Comparison of ENCODE assay signal across 8 cellular contexts in genomic region chr5:8340739-8341344, GRCh38.
DNase-seq lines count a peak whose midpoint lies in the region; ATAC-seq and TF ChIP-seq lines count a peak whose summit lies in the region.

No MANE protein-coding gene starts in this region.

- H3K27ac ChIP-seq in right cardiac atrium (ENCODE audit: low read length) (no peak overlapping the region), right atrium auricular region (no peak overlapping the region), uterus (no peak overlapping the region)

- no peak for DNase-seq in right cardiac atrium
- no peak for DNase-seq in right atrium auricular region (ENCODE audit: low spot score)
- peak; percentile 33 for DNase-seq in RKO (ENCODE audit: low spot score)
- DNase-seq in iPS-NIHi7 (ENCODE audit: extremely low spot score): peak; percentile 47
- DNase-seq in immature natural killer cell: no peak
- no peak for DNase-seq in uterus

- intact Hi-C loops in right cardiac atrium (cut with DNase I) (no loop called here), uterus (cut with DNase I; ENCODE audit: low total_unique reads) (no loop called here)

- no peaks in the 10 kb centered on the region for H3K36me3 ChIP-seq in right atrium auricular region
- H3K36me3 ChIP-seq in uterus: no peaks in the 10 kb centered on the region

- no peaks in the 10 kb centered on the region for H3K27me3 ChIP-seq in right cardiac atrium (ENCODE audit: control insufficient read depth, insufficient read depth)
- no peaks in the 10 kb centered on the region for H3K27me3 ChIP-seq in right atrium auricular region
- H3K27me3 ChIP-seq in uterus: no peaks in the 10 kb centered on the region

- no peaks in the 10 kb centered on the region for H3K4me1 ChIP-seq in right cardiac atrium (ENCODE audit: control insufficient read depth, insufficient read depth, low read length)
- H3K4me1 ChIP-seq in right atrium auricular region: no peaks in the 10 kb centered on the region
- H3K4me1 ChIP-seq in uterus: no peaks in the 10 kb centered on the region

- H3K9me3 ChIP-seq in right cardiac atrium (ENCODE audit: control insufficient read depth, low read length) (no peaks in the 10 kb centered on the region), right atrium auricular region (no peaks in the 10 kb centered on the region), uterus (no peaks in the 10 kb centered on the region)

- H3K36me3 Mint-ChIP-seq in immature natural killer cell: no peaks in the 10 kb centered on the region

- no peaks in the 10 kb centered on the region for H3K4me1 Mint-ChIP-seq in immature natural killer cell

- TF ChIP-seq POLR2A in uterus (IDR thresholded peaks at IDR 0.05): no peak

- H3K27me3 Mint-ChIP-seq in immature natural killer cell (ENCODE audit: low read depth in 3 of 3): peaks cover 0 to 4% (median 0%) of the 10 kb centered on the region in 3 donors

- no peak overlapping the region for H3K4me3 Mint-ChIP-seq in immature natural killer cell

- H3K4me3 ChIP-seq in right cardiac atrium (ENCODE audit: low read length) (no peak overlapping the region), right atrium auricular region (no peak overlapping the region), uterus (no peak overlapping the region)

- 62% methylated on average over 1 of the region's 1 CpG for WGBS in right cardiac atrium

- H3K9me3 Mint-ChIP-seq in immature natural killer cell: peaks cover 7 to 48% (median 14%) of the 10 kb centered on the region in 6 donors

- peak; percentile 14 for ATAC-seq in right cardiac atrium
- no peak for ATAC-seq in GM19035 (IDR thresholded peaks at IDR 0.05; ENCODE audit: unreplicated experiment)
- no peak for ATAC-seq in HG02588 (IDR thresholded peaks at IDR 0.05; ENCODE audit: unreplicated experiment)

- H3K27ac Mint-ChIP-seq in immature natural killer cell: no peak overlapping the region

- peak in 1 of 2 donors; percentile 59 for TF ChIP-seq CTCF in right atrium auricular region (IDR thresholded peaks at IDR 0.05)
- no peak for TF ChIP-seq CTCF in uterus (IDR thresholded peaks at IDR 0.05)

Comparison
In these comparisons a context has a peak if more than half of its experiments do, and no peak if none do; other contexts are left out.
1. ATAC-seq: peak in right cardiac atrium (2 of 2); none in GM19035 (single experiment) and HG02588 (single experiment).
2. DNase-seq: peak in RKO (single experiment) and iPS-NIHi7 (single experiment); none in right cardiac atrium (0 of 3), right atrium auricular region (single experiment), immature natural killer cell (0 of 3) and uterus (0 of 2).